In the genomic region with DNA sequence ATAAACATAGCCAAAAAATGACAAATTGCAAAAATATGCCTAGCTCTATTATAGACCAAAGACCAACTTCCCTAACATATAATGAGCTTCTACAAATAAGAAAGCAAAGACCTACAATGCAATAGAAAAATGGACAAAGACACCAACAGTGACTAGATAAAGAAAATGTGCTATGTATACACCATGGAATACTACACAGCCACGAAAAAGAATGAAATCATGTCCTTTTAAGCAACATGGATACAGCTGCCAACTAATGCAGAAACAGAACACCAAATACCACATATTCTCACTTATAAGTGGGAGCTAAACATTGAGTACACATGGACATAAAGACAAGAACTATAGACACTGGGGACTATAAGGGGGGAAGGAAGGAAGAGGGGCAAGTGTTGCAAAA, we compare ENCODE assay signal across 16 cellular contexts. TPM values are rescaled to one million over a fixed set of nuclear protein-coding genes. Genes with fewer than 3 reads are reported as not detected.
A peak's percentile ranks its signal among the peaks of the same experiment; 100 is the strongest.
DNase-seq lines count a peak whose midpoint lies in the region; ATAC-seq and TF ChIP-seq lines count a peak whose summit lies in the region.
"Had no signal": no experiment of that assay in that cellular context is flagged by ENCODE, and none has a peak within 500 bp of the region (broad histone marks: within the 10 kb centered on the region; RNA-seq: fewer than 3 reads in every experiment).

No MANE protein-coding gene starts in this region.

- H3K9me3 ChIP-seq in GM23248 (ENCODE audit: low read depth) (no peaks in the 10 kb centered on the region), muscle layer of colon (ENCODE audit: low read length) (no peaks in the 10 kb centered on the region), thoracic aorta (no peaks in the 10 kb centered on the region)
- H3K9me3 ChIP-seq: HAP-1 had no signal

- no peak overlapping the region for H3K4me2 ChIP-seq in GM23248 (ENCODE audit: unreplicated experiment)
- H3K4me2 ChIP-seq: BLaER1 treated with 17β-estradiol and CSF1 and Interleukin-3, amounts not matched to agents 10 nM and 100 nM had no signal

- DNase-seq in GM23248 (no peak), HFFc6 (no peak), thoracic aorta (ENCODE audit: low spot score) (no peak), activated gamma-delta T cell treated with Interleukin-2 at 50 U/mL for 16 hours (no peak), left cardiac atrium (no peak)
- DNase-seq: Calu3; CD8-positive, alpha-beta T cell; DMS79 treated with DMSO at 0.1 percent for 48 hours; GF-D8 had no signal

- WGBS in GM23248 (ENCODE audit: low coverage in 1 of 2, low lambda C conversion rate in 2 of 2, missing lambda C conversion rate in 2 of 2), 2 experiments = 83 to 88% methylated on average over 1 of the region's 1 CpG

- ATAC-seq in thoracic aorta (ENCODE audit: insufficient number of reproducible peaks, low FRiP score, low read depth) (no peak), left cardiac atrium (no peak)
- ATAC-seq in stimulated activated memory B cell treated with anti-CD40 and anti-IgM and Interleukin-4, amounts not matched to agents 10 μg/mL and 1 μg/mL and 100 μg/mL, for 72 hours = no peak
- ATAC-seq: CD8-positive, alpha-beta T cell; HepG2 had no signal

- H3K27ac ChIP-seq in GM23248 (peak overlapping the region; percentile 74), muscle layer of colon (ENCODE audit: low read depth, low read length) (peak overlapping the region; percentile 83), thoracic aorta (peak overlapping the region; percentile 66 to 72)
- H3K27ac ChIP-seq: BLaER1 treated with 17β-estradiol and CSF1 and Interleukin-3, amounts not matched to agents 10 nM and 100 nM had no signal

- H3K9me3 Mint-ChIP-seq in HFFc6 = peaks cover 10% of the 10 kb centered on the region
- peaks cover 4% of the 10 kb centered on the region for H3K9me3 Mint-ChIP-seq in stimulated activated memory B cell treated with anti-CD40 and anti-IgM and Interleukin-4, amounts not matched to agents 10 μg/mL and 1 μg/mL and 100 μg/mL, for 72 hours
- H3K9me3 Mint-ChIP-seq: CD8-positive, alpha-beta T cell had no signal

- peak overlapping the region; percentile 60; the same call in 1 of the 2 replicates for H3K27ac Mint-ChIP-seq in HFFc6
- H3K27ac Mint-ChIP-seq in stimulated activated memory B cell treated with anti-CD40 and anti-IgM and Interleukin-4, amounts not matched to agents 10 μg/mL and 1 μg/mL and 100 μg/mL, for 72 hours = no peak overlapping the region
- H3K27ac Mint-ChIP-seq: B cell; CD8-positive, alpha-beta T cell; IgD-negative memory B cell had no signal

- peaks cover 59% of the 10 kb centered on the region for H3K4me1 Mint-ChIP-seq in HFFc6 (ENCODE audit: low read depth)
- peaks cover 14% of the 10 kb centered on the region for H3K4me1 Mint-ChIP-seq in stimulated activated memory B cell treated with anti-CD40 and anti-IgM and Interleukin-4, amounts not matched to agents 10 μg/mL and 1 μg/mL and 100 μg/mL, for 72 hours
- H3K4me1 Mint-ChIP-seq: B cell had no signal

- no peak overlapping the region for H3K4me3 ChIP-seq in GM23248
- H3K4me3 ChIP-seq in muscle layer of colon (ENCODE audit: low read depth in 1 of 2, low read length in 2 of 2) = no peak overlapping the region
- H3K4me3 ChIP-seq in thoracic aorta = no peak overlapping the region
- H3K4me3 ChIP-seq: BLaER1 treated with 17β-estradiol and CSF1 and Interleukin-3, amounts not matched to agents 10 nM and 100 nM; HAP-1 had no signal

- no peaks in the 10 kb centered on the region for H4K20me1 ChIP-seq in GM23248 (ENCODE audit: insufficient read depth)
- H4K20me1 ChIP-seq: BLaER1 treated with 17β-estradiol and CSF1 and Interleukin-3, amounts not matched to agents 10 nM and 100 nM had no signal

- no peaks in the 10 kb centered on the region for H3K27me3 Mint-ChIP-seq in HFFc6 (ENCODE audit: insufficient read depth)
- H3K27me3 Mint-ChIP-seq in stimulated activated memory B cell treated with anti-CD40 and anti-IgM and Interleukin-4, amounts not matched to agents 10 μg/mL and 1 μg/mL and 100 μg/mL, for 72 hours = peaks cover 28% of the 10 kb centered on the region

- no peaks in the 10 kb centered on the region for H3K79me2 ChIP-seq in GM23248 (ENCODE audit: insufficient read depth)

- H3K27me3 ChIP-seq in GM23248 (replicated peaks; ENCODE audit: insufficient read depth) (no peaks in the 10 kb centered on the region), muscle layer of colon (ENCODE audit: control insufficient read depth in 1 of 2, insufficient read depth in 2 of 2, low read length in 2 of 2) (no peaks in the 10 kb centered on the region), thoracic aorta (replicated peaks; ENCODE audit: insufficient read depth) (no peaks in the 10 kb centered on the region)

- peaks cover 30% of the 10 kb centered on the region for H3F3A ChIP-seq in GM23248 (ENCODE audit: insufficient read depth)

- no peak overlapping the region for H2AFZ ChIP-seq in GM23248

- intact Hi-C loops in left cardiac atrium (cut with DNase I) = loop anchor here in 1 of 2 donors (10.0 kb wide), 1 partner anchor 62 kb away; no protein-coding TSS in a partner anchor

- H3K4me3 Mint-ChIP-seq in HFFc6 = no peak overlapping the region
- no peak overlapping the region for H3K4me3 Mint-ChIP-seq in stimulated activated memory B cell treated with anti-CD40 and anti-IgM and Interleukin-4, amounts not matched to agents 10 μg/mL and 1 μg/mL and 100 μg/mL, for 72 hours
- H3K4me3 Mint-ChIP-seq: B cell; CD8-positive, alpha-beta T cell; IgD-negative memory B cell had no signal

- no peaks in the 10 kb centered on the region for H3K9me2 ChIP-seq in GM23248 (ENCODE audit: insufficient read depth)

- H3K4me1 ChIP-seq in GM23248 (ENCODE audit: insufficient read depth) = peaks cover 58% of the 10 kb centered on the region
- H3K4me1 ChIP-seq in muscle layer of colon (ENCODE audit: insufficient read depth, low read length) = peaks cover 28% of the 10 kb centered on the region
- peaks cover 13 to 42% of the 10 kb centered on the region in 2 donors for H3K4me1 ChIP-seq in thoracic aorta (ENCODE audit: control insufficient read depth in 1 of 2, low read depth in 2 of 2)
- H3K4me1 ChIP-seq: HAP-1 had no signal

- H3K36me3 Mint-ChIP-seq in HFFc6 (ENCODE audit: low read depth) = peaks cover 3% of the 10 kb centered on the region; the same call in 1 of the 2 replicates
- H3K36me3 Mint-ChIP-seq in stimulated activated memory B cell treated with anti-CD40 and anti-IgM and Interleukin-4, amounts not matched to agents 10 μg/mL and 1 μg/mL and 100 μg/mL, for 72 hours = peaks cover 4% of the 10 kb centered on the region
- H3K36me3 Mint-ChIP-seq: CD8-positive, alpha-beta T cell had no signal

- in situ Hi-C loops in GM23248 (cut with MboI) = no loop called here

- TF ChIP-seq CTCF in HFFc6 (IDR thresholded peaks at IDR 0.05) (no peak), thoracic aorta (IDR thresholded peaks at IDR 0.05) (no peak)

- H3K9ac ChIP-seq in GM23248 (no peak overlapping the region), muscle layer of colon (ENCODE audit: low read length) (no peak overlapping the region)
- H3K9ac ChIP-seq: BLaER1 treated with 17β-estradiol and CSF1 and Interleukin-3, amounts not matched to agents 10 nM and 100 nM had no signal

- H3K36me3 ChIP-seq in GM23248 (ENCODE audit: low read depth) (no peaks in the 10 kb centered on the region), muscle layer of colon (ENCODE audit: insufficient read depth, low read length) (no peaks in the 10 kb centered on the region), thoracic aorta (no peaks in the 10 kb centered on the region)
- H3K36me3 ChIP-seq: BLaER1 treated with 17β-estradiol and CSF1 and Interleukin-3, amounts not matched to agents 10 nM and 100 nM; HAP-1 had no signal

RNA-seq across cellular contexts. Expression of a gene that starts 10.9 kb away (rescaled TPM):
- 32.5 and 33.5 TPM in 2 replicates for total RNA-seq in GM23248 (2014; rRNA removed; shearing (Covaris generic))
- polyA plus RNA-seq in GM23248 (2016; fragmentation: Nextera tagmentation; extraction: Ambion mirVana) = 4.8 and 6.9 TPM in 2 replicates
- 10 to 100 TPM; 35.1 to 49.6 (median 41.1) TPM for total RNA-seq in HFFc6 (2021; fragmentation: NEBNext Ultra II Directional; extraction: Animal tissue kit (Norgen Biotek cat#: 25700))
- 10 to 100 TPM; 52.3 to 85.9 TPM for total RNA-seq in thoracic aorta
- 10 to 100 TPM; 31.0 to 44.1 TPM for total RNA-seq in left cardiac atrium
